1 cellular context compared by ENCODE assay signal in the genomic region with DNA sequence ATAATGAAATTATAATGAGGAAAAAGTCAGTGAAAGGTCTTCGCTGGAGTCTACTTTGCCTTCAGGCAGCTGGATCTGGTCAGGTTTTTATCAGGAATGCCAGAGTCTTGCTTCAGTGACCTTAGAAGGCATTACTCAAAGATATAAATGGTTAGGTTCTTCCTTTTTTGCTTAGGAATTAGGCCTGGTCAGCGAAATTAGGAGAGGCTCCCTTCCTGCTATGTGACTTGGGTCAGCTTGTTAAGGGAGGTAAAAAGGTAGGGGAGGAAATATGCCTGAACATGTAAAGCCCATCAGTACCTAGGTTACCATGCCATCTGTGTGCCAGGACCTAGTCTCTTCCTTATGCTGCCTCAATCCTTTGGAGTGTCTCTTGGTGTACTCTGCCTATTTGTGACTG.
TF ChIP-seq lines count a peak whose summit lies in the region.

No MANE protein-coding gene starts in this region.

TF ChIP-seq in IMR-90, 13 proteins besides CTCF, POLR2A, EP300 and RAD21 (continued from another document):
- TF ChIP-seq, protein P1, sequence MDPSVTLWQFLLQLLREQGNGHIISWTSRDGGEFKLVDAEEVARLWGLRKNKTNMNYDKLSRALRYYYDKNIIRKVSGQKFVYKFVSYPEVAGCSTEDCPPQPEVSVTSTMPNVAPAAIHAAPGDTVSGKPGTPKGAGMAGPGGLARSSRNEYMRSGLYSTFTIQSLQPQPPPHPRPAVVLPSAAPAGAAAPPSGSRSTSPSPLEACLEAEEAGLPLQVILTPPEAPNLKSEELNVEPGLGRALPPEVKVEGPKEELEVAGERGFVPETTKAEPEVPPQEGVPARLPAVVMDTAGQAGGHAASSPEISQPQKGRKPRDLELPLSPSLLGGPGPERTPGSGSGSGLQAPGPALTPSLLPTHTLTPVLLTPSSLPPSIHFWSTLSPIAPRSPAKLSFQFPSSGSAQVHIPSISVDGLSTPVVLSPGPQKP (IDR thresholded peaks at IDR 0.05; ENCODE audit: borderline replicate concordance, low read depth, low read length) = no peak
- no peak for TF ChIP-seq FOS (IDR thresholded peaks at IDR 0.05; ENCODE audit: low read depth, low read length)
- TF ChIP-seq MXI1 (IDR thresholded peaks at IDR 0.05; ENCODE audit: borderline replicate concordance, low read depth, low read length) = no peak
- TF ChIP-seq MAZ (IDR thresholded peaks at IDR 0.05; ENCODE audit: borderline replicate concordance, low read depth, low read length) = no peak
- no peak for TF ChIP-seq SMC3 (IDR thresholded peaks at IDR 0.05; ENCODE audit: low read depth, low read length)
- no peak for TF ChIP-seq CHD1 (IDR thresholded peaks at IDR 0.05; ENCODE audit: low read depth, low read length)
- no peak for TF ChIP-seq NFE2L2 (IDR thresholded peaks at IDR 0.05; ENCODE audit: low read depth, low read length)
- no peak for TF ChIP-seq MAFK (IDR thresholded peaks at IDR 0.05; ENCODE audit: low read depth, low read length)
